In genomic region chr12:25386823-25387134, GRCh38 we compare ENCODE assay signal across 8 cellular contexts.
DNase-seq lines count a peak whose midpoint lies in the region; FAIRE-seq and TF ChIP-seq lines count a peak whose summit lies in the region.

No MANE protein-coding gene starts in this region.

- H4K20me1 ChIP-seq in keratinocyte (ENCODE audit: control insufficient read depth, extremely low read depth, insufficient read depth, low read length) = no peaks in the 10 kb centered on the region

- H3K27ac Mint-ChIP-seq in activated naive CD4-positive, alpha-beta T cell treated with anti-CD3 and anti-CD28 coated beads, Interleukin-2, amount 10 ng/mL, durations not matched to agents 7 days and 5 days = peak overlapping the region; percentile 100
- H3K27ac Mint-ChIP-seq in activated naive CD8-positive, alpha-beta T cell treated with anti-CD3 and anti-CD28 coated beads for 36 hours = peak overlapping the region; percentile 100

- H3K27me3 Mint-ChIP-seq in activated naive CD4-positive, alpha-beta T cell treated with anti-CD3 and anti-CD28 coated beads, Interleukin-2, amount 10 ng/mL, durations not matched to agents 7 days and 5 days = peaks cover 3% of the 10 kb centered on the region
- H3K27me3 Mint-ChIP-seq in activated naive CD8-positive, alpha-beta T cell treated with anti-CD3 and anti-CD28 coated beads for 36 hours = no peaks in the 10 kb centered on the region

- peaks cover 64% of the 10 kb centered on the region for H3K4me1 Mint-ChIP-seq in activated naive CD4-positive, alpha-beta T cell treated with anti-CD3 and anti-CD28 coated beads, Interleukin-2, amount 10 ng/mL, durations not matched to agents 7 days and 5 days
- peaks cover 54% of the 10 kb centered on the region for H3K4me1 Mint-ChIP-seq in activated naive CD8-positive, alpha-beta T cell treated with anti-CD3 and anti-CD28 coated beads for 36 hours

- H3K4me3 ChIP-seq in keratinocyte (ENCODE audit: control insufficient read depth in 2 of 3, extremely low read depth in 1 of 3, insufficient read depth in 2 of 3, low read depth in 1 of 3, low read length in 3 of 3) = peak overlapping the region; percentile 75 to 95 (median 93)

- peak overlapping the region; percentile 98 for H3K9ac ChIP-seq in keratinocyte (ENCODE audit: control insufficient read depth, extremely low read depth, insufficient read depth, low read length)

- H3K27ac ChIP-seq in keratinocyte (ENCODE audit: control insufficient read depth, insufficient read depth, low read length) = peak overlapping the region; percentile 98
- peak overlapping the region; percentile 95 for H3K27ac ChIP-seq in temporal lobe (ENCODE audit: low read depth, low read length)

- peaks cover 5% of the 10 kb centered on the region for H3K4me1 ChIP-seq in keratinocyte (ENCODE audit: control insufficient read depth, extremely low read depth, insufficient read depth, low read length)

- no peaks in the 10 kb centered on the region for H3K9me1 ChIP-seq in keratinocyte (ENCODE audit: control insufficient read depth, extremely low read depth, insufficient read depth, low read length)

- no peaks in the 10 kb centered on the region for H3K9me3 ChIP-seq in keratinocyte (ENCODE audit: control insufficient read depth, low read depth, low read length)

- dilution Hi-C loops in keratinocyte (cut with MboI; ENCODE audit: extremely low pct_ligation_motif_present, low sequenced_read_pairs) = no loop called here

- H2AFZ ChIP-seq in keratinocyte (ENCODE audit: control insufficient read depth, low read length) = peak overlapping the region; percentile 88

- peaks cover 21% of the 10 kb centered on the region for H3K36me3 Mint-ChIP-seq in activated naive CD4-positive, alpha-beta T cell treated with anti-CD3 and anti-CD28 coated beads, Interleukin-2, amount 10 ng/mL, durations not matched to agents 7 days and 5 days
- peaks cover 5% of the 10 kb centered on the region for H3K36me3 Mint-ChIP-seq in activated naive CD8-positive, alpha-beta T cell treated with anti-CD3 and anti-CD28 coated beads for 36 hours

- no peak for TF ChIP-seq CTCF in keratinocyte (optimal IDR thresholded peaks at IDR 0.05 in 1 of 3, IDR thresholded peaks at IDR 0.05 in 1 of 3, conservative IDR thresholded peaks at IDR 0.05 in 1 of 3; ENCODE audit: extremely low read depth in 1 of 3, insufficient read depth in 2 of 3, low read length in 3 of 3)

- peak overlapping the region; percentile 97 for H3K4me3 Mint-ChIP-seq in activated naive CD4-positive, alpha-beta T cell treated with anti-CD3 and anti-CD28 coated beads, Interleukin-2, amount 10 ng/mL, durations not matched to agents 7 days and 5 days
- peak overlapping the region; percentile 97 for H3K4me3 Mint-ChIP-seq in activated naive CD8-positive, alpha-beta T cell treated with anti-CD3 and anti-CD28 coated beads for 36 hours

- no peak for DNase-seq in activated naive CD4-positive, alpha-beta T cell treated with anti-CD3 and anti-CD28 coated beads, Interleukin-2, amount 10 ng/mL, durations not matched to agents 7 days and 5 days
- no peak for DNase-seq in activated naive CD4-positive, alpha-beta T cell treated with Interleukin-2 at 50 U/mL for 16 hours
- no peak for DNase-seq in activated naive CD8-positive, alpha-beta T cell treated with anti-CD3 and anti-CD28 coated beads for 36 hours
- DNase-seq in keratinocyte (ENCODE audit: low read depth, low spot score) (no peak), NCI-H774 (lab: John Stamatoyannopoulos, UW) (no peak), NCI-H524 treated with DMSO at 0.1 percent for 48 hours (lab: John Stamatoyannopoulos, UW) (no peak), cerebellar nuclear complex (lab: John Stamatoyannopoulos, UW) (no peak)

- no peaks in the 10 kb centered on the region for H3K36me3 ChIP-seq in keratinocyte (ENCODE audit: control insufficient read depth in 2 of 2, extremely low read depth in 1 of 2, insufficient read depth in 2 of 2, low read length in 2 of 2)

- no peaks in the 10 kb centered on the region for H3K79me2 ChIP-seq in keratinocyte (ENCODE audit: control insufficient read depth, insufficient read depth, low read length)

- CTCF ChIA-PET in activated naive CD4-positive, alpha-beta T cell treated with anti-CD3 and anti-CD28 coated beads, Interleukin-2, amount 10 ng/mL, durations not matched to agents 7 days and 5 days (lab: Charles Lee) = interaction anchor here (0.6 to 2.0 kb wide), 13 partner anchors 51 to 426 kb away, joined by 3 to 8 read pairs (median 4); no protein-coding TSS in a partner anchor

- peak overlapping the region; percentile 95 for H3K4me2 ChIP-seq in keratinocyte (ENCODE audit: control insufficient read depth, extremely low read depth, insufficient read depth, low read depth, low read length)

- H3K9me3 Mint-ChIP-seq in activated naive CD4-positive, alpha-beta T cell treated with anti-CD3 and anti-CD28 coated beads, Interleukin-2, amount 10 ng/mL, durations not matched to agents 7 days and 5 days = peaks cover 5% of the 10 kb centered on the region
- H3K9me3 Mint-ChIP-seq in activated naive CD8-positive, alpha-beta T cell treated with anti-CD3 and anti-CD28 coated beads for 36 hours = peaks cover 2% of the 10 kb centered on the region

- no peak for FAIRE-seq in keratinocyte (lab: Jason Lieb, UNC)

- no peaks in the 10 kb centered on the region for H3K27me3 ChIP-seq in keratinocyte (ENCODE audit: control insufficient read depth, extremely low read depth, insufficient read depth, low read length)
